8 cellular contexts compared by ENCODE assay signal in genomic region chr6:27825848-27826611, GRCh38.
DNase-seq lines count a peak whose midpoint lies in the region; ATAC-seq and TF ChIP-seq lines count a peak whose summit lies in the region.
"Not testable (repeated sequence)": the region's sequence is repeated elsewhere in the genome, so short reads cannot be mapped to it uniquely, and the experiment has no call there.

No MANE protein-coding gene starts in this region.

- not testable (repeated sequence) for H3K9ac ChIP-seq in iPS-20b (ENCODE audit: low read depth, low read length)

- H3K9me3 Mint-ChIP-seq in activated CD8-positive, alpha-beta T cell treated with anti-CD3 and anti-CD28 coated beads, Interleukin-2, amount 10 ng/mL, durations not matched to agents 7 days and 5 days (ENCODE audit: insufficient read depth); osteocyte (ENCODE audit: unreplicated experiment): not testable (repeated sequence)

- not testable (repeated sequence) for H3K36me3 ChIP-seq in RWPE2 (ENCODE audit: low read depth); iPS-20b (ENCODE audit: insufficient read depth, low read depth, low read length)

- CTCF ChIA-PET in activated CD8-positive, alpha-beta T cell treated with anti-CD3 and anti-CD28 coated beads, Interleukin-2, amount 10 ng/mL, durations not matched to agents 7 days and 5 days (lab: Charles Lee) = interaction anchor here (2.2 kb wide), 1 partner anchor 69 kb away, joined by 21 read pairs; a partner anchor contains a TSS

- peaks cover 25% of the 10 kb centered on the region for H3K36me3 Mint-ChIP-seq in activated CD8-positive, alpha-beta T cell treated with anti-CD3 and anti-CD28 coated beads, Interleukin-2, amount 10 ng/mL, durations not matched to agents 7 days and 5 days (ENCODE audit: low read depth)
- not testable (repeated sequence) for H3K36me3 Mint-ChIP-seq in osteocyte (ENCODE audit: unreplicated experiment)

- peak; percentile 85 for DNase-seq in ELF-1 (ENCODE audit: low read depth, low spot score)
- DNase-seq in M059J (ENCODE audit: low read depth) = peak; percentile 33
- DNase-seq in RWPE2 (ENCODE audit: low spot score); activated CD8-positive, alpha-beta T cell treated with anti-CD3 and anti-CD28 coated beads, Interleukin-2, amount 10 ng/mL, durations not matched to agents 7 days and 5 days; osteocyte (ENCODE audit: extremely low spot score, unreplicated experiment): not testable (repeated sequence)
- peak; percentile 10 for DNase-seq in astrocyte of the hippocampus (ENCODE audit: low read depth, low spot score)

- H3K27me3 ChIP-seq in RWPE2 (ENCODE audit: insufficient read depth, poor library complexity, severe bottlenecking); iPS-20b (ENCODE audit: insufficient read depth, low read length): not testable (repeated sequence)

- POLR2A ChIA-PET in activated CD8-positive, alpha-beta T cell treated with anti-CD3 and anti-CD28 coated beads, Interleukin-2, amount 10 ng/mL, durations not matched to agents 7 days and 5 days (lab: Charles Lee) = interaction anchor here (2.2 to 9.2 kb wide), 8 partner anchors 10 to 1592 kb away, joined by 8 to 953 read pairs (median 190); a partner anchor contains a TSS

- peak overlapping the region; percentile 90 for H3K27ac Mint-ChIP-seq in activated CD8-positive, alpha-beta T cell treated with anti-CD3 and anti-CD28 coated beads, Interleukin-2, amount 10 ng/mL, durations not matched to agents 7 days and 5 days
- peak overlapping the region; percentile 56 for H3K27ac Mint-ChIP-seq in osteocyte (ENCODE audit: unreplicated experiment)

- peak overlapping the region; percentile 74 for H3K4me3 Mint-ChIP-seq in activated CD8-positive, alpha-beta T cell treated with anti-CD3 and anti-CD28 coated beads, Interleukin-2, amount 10 ng/mL, durations not matched to agents 7 days and 5 days
- peak overlapping the region; percentile 62 for H3K4me3 Mint-ChIP-seq in osteocyte (ENCODE audit: unreplicated experiment)

- H3K4me1 Mint-ChIP-seq in activated CD8-positive, alpha-beta T cell treated with anti-CD3 and anti-CD28 coated beads, Interleukin-2, amount 10 ng/mL, durations not matched to agents 7 days and 5 days (ENCODE audit: low read depth) = peaks cover 48% of the 10 kb centered on the region
- peaks cover 37% of the 10 kb centered on the region for H3K4me1 Mint-ChIP-seq in osteocyte (ENCODE audit: unreplicated experiment)

- not testable (repeated sequence) for H3K27me3 Mint-ChIP-seq in activated CD8-positive, alpha-beta T cell treated with anti-CD3 and anti-CD28 coated beads, Interleukin-2, amount 10 ng/mL, durations not matched to agents 7 days and 5 days (ENCODE audit: low read depth); osteocyte (ENCODE audit: unreplicated experiment)

- not testable (repeated sequence) for ATAC-seq in RWPE2 (ENCODE audit: low read depth); activated CD8-positive, alpha-beta T cell treated with anti-CD3 and anti-CD28 coated beads, Interleukin-2, amount 10 ng/mL, durations not matched to agents 7 days and 5 days

- H3K4me3 ChIP-seq in RWPE2 (ENCODE audit: severe bottlenecking) = not testable (repeated sequence)
- peak overlapping the region; percentile 85; the same call in 1 of the 2 replicates for H3K4me3 ChIP-seq in iPS-20b (ENCODE audit: low read length)

- H3K9me3 ChIP-seq in RWPE2 (ENCODE audit: severe bottlenecking); iPS-20b (ENCODE audit: insufficient read depth, low read depth, low read length): not testable (repeated sequence)

- H3K4me1 ChIP-seq in RWPE2 (ENCODE audit: insufficient read depth, poor library complexity, severe bottlenecking) = peaks cover 20% of the 10 kb centered on the region
- H3K4me1 ChIP-seq in iPS-20b (ENCODE audit: insufficient read depth, low read length) = not testable (repeated sequence)

- TF ChIP-seq CTCF in 22Rv1 (IDR thresholded peaks at IDR 0.05); RWPE2 (IDR thresholded peaks at IDR 0.05; ENCODE audit: poor library complexity, severe bottlenecking); osteocyte (IDR thresholded peaks at IDR 0.05): not testable (repeated sequence)

- H3K27ac ChIP-seq in 22Rv1 = peak overlapping the region; percentile 97
- peak overlapping the region; percentile 91 for H3K27ac ChIP-seq in RWPE2 (ENCODE audit: poor library complexity, severe bottlenecking)
- not testable (repeated sequence) for H3K27ac ChIP-seq in iPS-20b (ENCODE audit: low read length)
